ENCODE assay signal across 10 cellular contexts in genomic region chr11:59555601-59556114, GRCh38. TPM values are rescaled to one million over a fixed set of nuclear protein-coding genes. Genes with fewer than 3 reads are reported as not detected.
DNase-seq lines count a peak whose midpoint lies in the region; ATAC-seq, FAIRE-seq and TF ChIP-seq lines count a peak whose summit lies in the region.
"Had no signal": no experiment of that assay in that cellular context is flagged by ENCODE, and none has a peak within 500 bp of the region (broad histone marks: within the 10 kb centered on the region; RNA-seq: fewer than 3 reads in every experiment).

No MANE protein-coding gene starts in this region.

- H2AK5ac ChIP-seq in mesenchymal stem cell (ENCODE audit: low read length, severe bottlenecking), result no peak overlapping the region

- H2BK15ac ChIP-seq in mesenchymal stem cell (ENCODE audit: low read depth, poor library complexity, severe bottlenecking), result peak overlapping the region; percentile 26

- H2AFZ ChIP-seq in GM12878 (ENCODE audit: control insufficient read depth, low read depth, low read length) (peak overlapping the region; percentile 70), mesenchymal stem cell (ENCODE audit: low read depth, low read length) (peak overlapping the region; percentile 8)

- H2BK5ac ChIP-seq in mesenchymal stem cell (ENCODE audit: low read depth, low read length, poor library complexity, severe bottlenecking), result no peak overlapping the region

- peak overlapping the region; percentile 79 for H3K27ac ChIP-seq in 22Rv1
- H3K27ac ChIP-seq in HL-60 (replicated peaks), result no peak overlapping the region
- no peak overlapping the region for H3K27ac ChIP-seq in GM12878 (ENCODE audit: control insufficient read depth, insufficient read depth)
- peak overlapping the region; percentile 89 for H3K27ac ChIP-seq in mesenchymal stem cell (ENCODE audit: low read length, poor library complexity, severe bottlenecking)
- no peak overlapping the region; the same call in 1 of the 2 replicates for H3K27ac ChIP-seq in RWPE1
- no peak overlapping the region for H3K27ac ChIP-seq in prostate gland

- peak overlapping the region; percentile 31; the same call in 1 of the 2 replicates for H3K9ac ChIP-seq in GM12878 (ENCODE audit: control insufficient read depth, insufficient read depth, low read length)
- peak overlapping the region; percentile 93 for H3K9ac ChIP-seq in mesenchymal stem cell (ENCODE audit: low read length)

- no TSS peak for BruUV-seq in GM12878 (replicated peaks; lab: Mats Ljungman, UMichigan)

- TF ChIP-seq POLR2A in GM12878 (IDR thresholded peaks at IDR 0.05; ENCODE audit: low read depth, low read length), result no peak
- TF ChIP-seq POLR2A in prostate gland (IDR thresholded peaks at IDR 0.05), result no peak

- H3K36me3 ChIP-seq in GM12878 (ENCODE audit: control insufficient read depth in 2 of 2, insufficient read depth in 2 of 2, low read length in 1 of 2) (no peaks in the 10 kb centered on the region), mesenchymal stem cell (ENCODE audit: control insufficient read depth in 1 of 2, insufficient read depth in 2 of 2, low read depth in 1 of 2, low read length in 2 of 2) (no peaks in the 10 kb centered on the region), prostate gland (no peaks in the 10 kb centered on the region)

- SMC1A ChIA-PET in GM12878 (lab: Charles Lee; ENCODE audit: uncharacterized antibody, unreplicated experiment), result interaction anchor here (0.6 to 4.8 kb wide), 5 partner anchors 10 to 332 kb away, joined by 4 to 21 read pairs (median 5); partner anchors contain the start of gene OSBP

- no peak for TF ChIP-seq RAD21 in GM12878 (IDR thresholded peaks at IDR 0.05; ENCODE audit: insufficient read depth, low read depth, low read length)

- H4K91ac ChIP-seq in mesenchymal stem cell (ENCODE audit: low read length), result no peak overlapping the region

- ATAC-seq in GM12878, result no peak

- H3K23ac ChIP-seq in mesenchymal stem cell (ENCODE audit: low read length in 2 of 2), result no peak overlapping the region

- intact Hi-C loops in GM12878 (cut with micrococcal nuclease; ENCODE audit: unreplicated experiment), result loop anchor here (5.0 to 10.0 kb wide), 4 partner anchors 257 to 1888 kb away; partner anchors contain the start of genes LPXN, MRPL16, ZDHHC5 and ZFP91
- intact Hi-C loops in prostate gland (cut with DNase I), result loop anchor here (10.0 kb wide), 1 partner anchor 1779 kb away; the partner anchor contains the start of genes DDB1 and TKFC

- peak overlapping the region; percentile 56 for H2BK120ac ChIP-seq in mesenchymal stem cell (ENCODE audit: low read depth, low read length)

- H3K4ac ChIP-seq in mesenchymal stem cell (ENCODE audit: low read depth in 1 of 2, low read length in 2 of 2), result peak overlapping the region in 1 of 2 experiments; percentile 8

- WGBS in GM12878 (ENCODE audit: insufficient coverage, insufficient replicate concordance, low lambda C conversion rate, missing lambda C conversion rate), result 69% methylated on average over 17 of the region's 17 CpGs
- WGBS in mesenchymal stem cell, result 14% methylated on average over 17 of the region's 17 CpGs
- WGBS in prostate gland, result 26% methylated on average over 17 of the region's 17 CpGs

- peak overlapping the region in 1 of 2 experiments; percentile 11 for H2BK12ac ChIP-seq in mesenchymal stem cell (ENCODE audit: low read length in 2 of 2)

- H3K4me2 ChIP-seq in GM12878 (ENCODE audit: control insufficient read depth, insufficient read depth) (peak overlapping the region; percentile 79), mesenchymal stem cell (ENCODE audit: low read length, poor library complexity, severe bottlenecking) (peak overlapping the region; percentile 49)

- TF ChIP-seq CTCF in 22Rv1 (IDR thresholded peaks at IDR 0.05), result no peak
- TF ChIP-seq CTCF in HL-60 (IDR thresholded peaks at IDR 0.05; ENCODE audit: insufficient read depth, low read length), result no peak
- TF ChIP-seq CTCF in GM12878 (IDR thresholded peaks at IDR 0.05 in 2 of 3, conservative IDR thresholded peaks at IDR 0.05 in 1 of 3; ENCODE audit: control insufficient read depth in 2 of 3, extremely low read depth in 1 of 3, insufficient read depth in 1 of 3, low read depth in 3 of 3, low read length in 3 of 3), result no peak
- no peak for TF ChIP-seq CTCF in RWPE1 (conservative IDR thresholded peaks at IDR 0.05; ENCODE audit: low read depth)
- TF ChIP-seq CTCF in prostate gland (IDR thresholded peaks at IDR 0.05), result no peak

- RAD21 ChIA-PET in GM12878 (lab: Charles Lee; ENCODE audit: unreplicated experiment), result interaction anchor here (0.7 to 3.4 kb wide), 4 partner anchors 11 to 113 kb away, joined by 4 to 15 read pairs (median 4); partner anchors contain the start of gene PATL1

- CTCF ChIA-PET in GM12878 (lab: Yijun Ruan, JAX) (interaction anchor here (0.7 to 2.9 kb wide), 2 partner anchors 11 to 113 kb away, joined by 3 to 14 read pairs; partner anchors contain the start of gene PATL1), RWPE1 (lab: Yijun Ruan, JAX) (interaction anchor here (0.7 kb wide), 1 partner anchor 14 kb away, joined by 3 read pairs; no protein-coding TSS in a partner anchor)

- H3K14ac ChIP-seq in mesenchymal stem cell (ENCODE audit: low read length in 2 of 2), result no peak overlapping the region

- in situ Hi-C loops in GM12878 (cut with MboI), result loop anchor here (5.0 to 10.0 kb wide), 5 partner anchors 341 to 981 kb away; partner anchors contain the start of genes DTX4, LPXN, MPEG1 and MS4A6A

- no peak for TF ChIP-seq EP300 in GM12878 (IDR thresholded peaks at IDR 0.05; ENCODE audit: borderline replicate concordance in 1 of 2, control insufficient read depth in 1 of 2, low read depth in 2 of 2, low read length in 2 of 2)

- H3K9me3 ChIP-seq in GM12878 (replicated peaks; ENCODE audit: control insufficient read depth, insufficient read depth, low read length), result no peaks in the 10 kb centered on the region
- no peaks in the 10 kb centered on the region for H3K9me3 ChIP-seq in mesenchymal stem cell (ENCODE audit: control insufficient read depth, low read length)
- H3K9me3 ChIP-seq in prostate gland, result no peaks in the 10 kb centered on the region

- H3K27me3 ChIP-seq in HL-60 (ENCODE audit: insufficient read depth, poor library complexity, severe bottlenecking) (no peaks in the 10 kb centered on the region), GM12878 (replicated peaks in 1 of 2; ENCODE audit: control insufficient read depth in 2 of 2, insufficient read depth in 2 of 2, low read length in 1 of 2) (no peaks in the 10 kb centered on the region), mesenchymal stem cell (ENCODE audit: control insufficient read depth in 1 of 2, insufficient read depth in 1 of 2, low read length in 2 of 2) (no peaks in the 10 kb centered on the region), prostate gland (replicated peaks; ENCODE audit: insufficient read depth) (no peaks in the 10 kb centered on the region)

- H3K18ac ChIP-seq in mesenchymal stem cell (ENCODE audit: low read depth in 1 of 2, low read length in 2 of 2), result peak overlapping the region in 1 of 2 experiments; percentile 46

- no peak for FAIRE-seq in GM12878 (lab: Jason Lieb, UNC)
- FAIRE-seq: GM12891 had no signal

- peak overlapping the region; percentile 45 for H4K8ac ChIP-seq in mesenchymal stem cell (ENCODE audit: low read length)

- H3K4me1 ChIP-seq in GM12878 (ENCODE audit: control insufficient read depth, insufficient read depth, low read length) (peaks cover 4% of the 10 kb centered on the region; the same call in 1 of the 2 replicates), mesenchymal stem cell (ENCODE audit: control insufficient read depth, insufficient read depth, low read depth, low read length) (no peaks in the 10 kb centered on the region), prostate gland (replicated peaks) (no peaks in the 10 kb centered on the region)

- POLR2A ChIA-PET in GM12878 (lab: Charles Lee) (interaction anchor here (1.0 to 3.5 kb wide), 3 partner anchors 10 to 60 kb away, joined by 4 to 12 read pairs (median 4); partner anchors contain the start of gene OSBP), RWPE1 (lab: Yijun Ruan, JAX; ENCODE audit: low non-redundant PET) (no interaction called here)

- no peaks in the 10 kb centered on the region for H3K79me2 ChIP-seq in GM12878 (ENCODE audit: control insufficient read depth, insufficient read depth, low read length)

- no peaks in the 10 kb centered on the region for H4K20me1 ChIP-seq in GM12878 (ENCODE audit: control insufficient read depth, insufficient read depth)

- H3K4me3 ChIP-seq in HL-60 (replicated peaks; ENCODE audit: insufficient read depth, low read length), result peak overlapping the region; percentile 53
- H3K4me3 ChIP-seq in GM12878, result peak overlapping the region; percentile 64
- H3K4me3 ChIP-seq in mesenchymal stem cell (ENCODE audit: insufficient read depth in 1 of 2, low read depth in 1 of 2, low read length in 2 of 2), result peak overlapping the region; percentile 42 to 90
- H3K4me3 ChIP-seq in prostate gland, result peak overlapping the region in 1 of 2 donors; percentile 20

- no peaks in the 10 kb centered on the region for H3K79me1 ChIP-seq in mesenchymal stem cell (replicated peaks; ENCODE audit: low read length, poor library complexity, severe bottlenecking)

- DNase-seq in HL-60 (ENCODE audit: low read depth in 1 of 2, low spot score in 1 of 2), result no peak
- no peak for DNase-seq in GM12878 (ENCODE audit: low read depth, low spot score)
- no peak for DNase-seq in mesenchymal stem cell
- no peak for DNase-seq in NCI-H187 (lab: John Stamatoyannopoulos, UW)
- DNase-seq in RWPE1 (ENCODE audit: low spot score), result no peak
- no peak for DNase-seq in prostate gland (ENCODE audit: low spot score)
- no peak for DNase-seq in GM19240 (ENCODE audit: insufficient read length, low spot score)

RNA-seq across cellular contexts. Expression of gene OR4D9, which starts 44.3 kb away (rescaled TPM):
- not detected in 2 replicates for total RNA-seq in GM12878 (2013; cell fraction: nucleolus; rRNA removed)
- total RNA-seq in GM12878 (2014; rRNA removed) (not detected in 2 replicates), GM12878 (2014; rRNA removed; fragmentation: Illumina TruSeq; extraction: Trizol) (not detected in 2 replicates), GM12878 (2021) (not detected in 2 replicates), prostate gland (not detected)
- polyA plus RNA-seq in GM12878 (2011; ENCODE audit: low read depth), result not detected
- polyA plus RNA-seq in GM12878 (2011; rRNA removed) (not detected in 2 replicates), GM12878 (2014; fragmentation: Illumina TruSeq; extraction: Trizol) (not detected in 2 replicates), GM12878 (2014; fragmentation: Nextera tagmentation; extraction: Ambion mirVana) (not detected), GM12878 (2014; rRNA removed) (not detected in 2 replicates), GM12878 (2016; fragmentation: Nextera tagmentation; extraction: Ambion mirVana) (not detected)
- polyA plus RNA-seq in GM12878 (2011; cell fraction: cytosol; rRNA removed), result not detected in 2 replicates
- not detected in 2 replicates for polyA plus RNA-seq in GM12878 (2011; cell fraction: nucleus; rRNA removed)
- not detected in 2 replicates for polyA plus RNA-seq in GM12878 (2012)
- polyA minus RNA-seq in GM12878 (2011; rRNA and poly(A)+ RNA removed), result not detected in 2 replicates
- polyA minus RNA-seq in GM12878 (2011; cell fraction: cytosol; rRNA and poly(A)+ RNA removed), result not detected in 2 replicates
- polyA minus RNA-seq in GM12878 (2011; cell fraction: nucleus; rRNA and poly(A)+ RNA removed), result not detected in 2 replicates
- not detected for polyA plus RNA-seq in mesenchymal stem cell (2013, experiment 1 of 2)
- not detected for polyA plus RNA-seq in mesenchymal stem cell (2013, experiment 2 of 2)
- total RNA-seq: lung microvascular endothelial cell had no signal

RNA-seq across cellular contexts. Expression of gene OR4D11, which starts 52.3 kb away (rescaled TPM):
- total RNA-seq in GM12878 (2013; cell fraction: nucleolus; rRNA removed), result not detected in 2 replicates
- total RNA-seq in GM12878 (2014; rRNA removed), result not detected in 2 replicates
- not detected in 2 replicates for total RNA-seq in GM12878 (2014; rRNA removed; fragmentation: Illumina TruSeq; extraction: Trizol)
- total RNA-seq in GM12878 (2021), result not detected in 2 replicates
- not detected for polyA plus RNA-seq in GM12878 (2011; ENCODE audit: low read depth)
- polyA plus RNA-seq in GM12878 (2011; rRNA removed), result not detected in 2 replicates
- not detected in 2 replicates for polyA plus RNA-seq in GM12878 (2011; cell fraction: cytosol; rRNA removed)
- polyA plus RNA-seq in GM12878 (2011; cell fraction: nucleus; rRNA removed), result not detected in 2 replicates
- not detected in 2 replicates for polyA plus RNA-seq in GM12878 (2012)
- not detected in 2 replicates for polyA plus RNA-seq in GM12878 (2014; fragmentation: Illumina TruSeq; extraction: Trizol)
- not detected for polyA plus RNA-seq in GM12878 (2014; fragmentation: Nextera tagmentation; extraction: Ambion mirVana)
- not detected in 2 replicates for polyA plus RNA-seq in GM12878 (2014; rRNA removed)
- not detected for polyA plus RNA-seq in GM12878 (2016; fragmentation: Nextera tagmentation; extraction: Ambion mirVana)
- polyA minus RNA-seq in GM12878 (2011; rRNA and poly(A)+ RNA removed), result not detected in 2 replicates
- polyA minus RNA-seq in GM12878 (2011; cell fraction: cytosol; rRNA and poly(A)+ RNA removed), result not detected in 2 replicates
- not detected in 2 replicates for polyA minus RNA-seq in GM12878 (2011; cell fraction: nucleus; rRNA and poly(A)+ RNA removed)
- polyA plus RNA-seq in mesenchymal stem cell (2013, experiment 1 of 2), result not detected
- not detected for polyA plus RNA-seq in mesenchymal stem cell (2013, experiment 2 of 2)
- not detected for total RNA-seq in prostate gland
- total RNA-seq: lung microvascular endothelial cell had no signal

RNA-seq across cellular contexts. Expression of gene OSBP, which starts 59.9 kb away (rescaled TPM):
- total RNA-seq in GM12878 (2013; cell fraction: nucleolus; rRNA removed), result 49.9 and 50.5 TPM in 2 replicates
- total RNA-seq in GM12878 (2014; rRNA removed), result 22.5 and 23.5 TPM in 2 replicates
- total RNA-seq in GM12878 (2014; rRNA removed; fragmentation: Illumina TruSeq; extraction: Trizol), result 24.6 and 26.8 TPM in 2 replicates
- 34.9 and 36.0 TPM in 2 replicates for total RNA-seq in GM12878 (2021)
- 21.3 TPM for polyA plus RNA-seq in GM12878 (2011; ENCODE audit: low read depth)
- polyA plus RNA-seq in GM12878 (2011; rRNA removed), result 27.7 and 28.8 TPM in 2 replicates
- polyA plus RNA-seq in GM12878 (2011; cell fraction: cytosol; rRNA removed), result 16.3 and 25.2 TPM in 2 replicates
- 28.1 and 31.1 TPM in 2 replicates for polyA plus RNA-seq in GM12878 (2011; cell fraction: nucleus; rRNA removed)
- polyA plus RNA-seq in GM12878 (2012), result 22.6 and 27.8 TPM in 2 replicates
- 41.2 and 49.2 TPM in 2 replicates for polyA plus RNA-seq in GM12878 (2014; fragmentation: Illumina TruSeq; extraction: Trizol)
- 10 to 100 TPM in 1 of 2 experiments, 1 to 10 TPM in 1; 9.8 to 10.7 TPM for polyA plus RNA-seq in GM12878 (2014; fragmentation: Nextera tagmentation; extraction: Ambion mirVana)
- 19.3 and 20.9 TPM in 2 replicates for polyA plus RNA-seq in GM12878 (2014; rRNA removed)
- polyA plus RNA-seq in GM12878 (2016; fragmentation: Nextera tagmentation; extraction: Ambion mirVana), result 10 to 100 TPM in 1 of 2 experiments, 1 to 10 TPM in 1; 5.9 to 11.8 TPM
- 34.5 and 35.6 TPM in 2 replicates for polyA minus RNA-seq in GM12878 (2011; rRNA and poly(A)+ RNA removed)
- polyA minus RNA-seq in GM12878 (2011; cell fraction: cytosol; rRNA and poly(A)+ RNA removed), result 11.0 and 16.9 TPM in 2 replicates
- polyA minus RNA-seq in GM12878 (2011; cell fraction: nucleus; rRNA and poly(A)+ RNA removed), result 14.3 and 22.8 TPM in 2 replicates
- polyA plus RNA-seq in mesenchymal stem cell (2013, experiment 1 of 2), result 25.4 TPM
- polyA plus RNA-seq in mesenchymal stem cell (2013, experiment 2 of 2), result 25.0 TPM
- 10 to 100 TPM; 46.1 to 49.0 TPM for total RNA-seq in prostate gland

Comparison
In these comparisons a context has a peak if more than half of its experiments do, and no peak if none do; other contexts are left out.
1. H3K27ac ChIP-seq: peak in 22Rv1 (single experiment) and mesenchymal stem cell (single experiment); none in HL-60 (single experiment), GM12878 (single experiment), RWPE1 (single experiment) and prostate gland (0 of 2).